In the genomic region with DNA sequence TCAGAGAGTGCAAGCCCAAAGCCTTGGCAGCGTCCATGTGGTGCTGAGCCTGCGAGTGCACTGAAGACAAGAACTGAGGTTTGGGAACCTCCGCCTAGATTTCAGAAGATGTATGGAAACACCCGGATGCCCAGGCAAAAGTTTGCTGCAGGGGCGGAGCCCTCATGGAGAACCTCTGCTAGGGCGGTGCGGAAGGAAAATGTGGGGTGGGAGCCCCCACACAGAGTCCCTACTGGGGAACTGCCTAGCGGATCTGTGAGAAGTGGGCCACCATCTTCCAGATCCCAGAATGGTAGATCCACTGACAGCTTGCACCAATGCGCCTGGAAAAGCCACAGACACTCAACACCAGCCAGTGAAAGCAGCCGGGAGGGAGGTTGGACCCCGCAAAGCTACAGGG, we compare ENCODE assay signal across 9 cellular contexts. TPM values are rescaled to one million over a fixed set of nuclear protein-coding genes. Genes with fewer than 3 reads are reported as not detected.
"Had no signal": no experiment of that assay in that cellular context is flagged by ENCODE, and none has a peak within 500 bp of the region (broad histone marks: within the 10 kb centered on the region; RNA-seq: fewer than 3 reads in every experiment).

No MANE protein-coding gene starts in this region.

RNA-seq across cellular contexts. Expression of a gene that starts 42.2 kb away (rescaled TPM):
- total RNA-seq: activated B cell treated with CpG ODN at 0.5 μM for 24 hours; activated CD4-positive, alpha-beta memory T cell treated with anti-CD3 and anti-CD28 coated beads, Interleukin-2, amount 10 ng/mL, durations not matched to agents 7 days and 5 days; activated CD4-positive, alpha-beta T cell treated with anti-CD3 and anti-CD28 coated beads, Interleukin-2, amount 10 ng/mL, durations not matched to agents 24 days and 14 days; activated CD4-positive, alpha-beta T cell treated with anti-CD3 and anti-CD28 coated beads, Interleukin-2, amount 10 ng/mL, durations not matched to agents 7 days and 5 days; T-helper 2 cell treated with Interferon-gamma antibody and Interleukin-4, amounts not matched to agents 100 ng/mL and 5 ng/mL, for 36 hours; WTC11 had no signal

RNA-seq across cellular contexts. Expression of a gene that starts 54.3 kb away (rescaled TPM):
- total RNA-seq: activated CD4-positive, alpha-beta memory T cell treated with anti-CD3 and anti-CD28 coated beads for 36 hours; activated CD4-positive, alpha-beta T cell treated with anti-CD3 and anti-CD28 coated beads for 36 hours; activated CD8-positive, alpha-beta T cell treated with anti-CD3 and anti-CD28 coated beads for 36 hours had no signal
